19 cellular contexts compared by ENCODE assay signal in the genomic region with DNA sequence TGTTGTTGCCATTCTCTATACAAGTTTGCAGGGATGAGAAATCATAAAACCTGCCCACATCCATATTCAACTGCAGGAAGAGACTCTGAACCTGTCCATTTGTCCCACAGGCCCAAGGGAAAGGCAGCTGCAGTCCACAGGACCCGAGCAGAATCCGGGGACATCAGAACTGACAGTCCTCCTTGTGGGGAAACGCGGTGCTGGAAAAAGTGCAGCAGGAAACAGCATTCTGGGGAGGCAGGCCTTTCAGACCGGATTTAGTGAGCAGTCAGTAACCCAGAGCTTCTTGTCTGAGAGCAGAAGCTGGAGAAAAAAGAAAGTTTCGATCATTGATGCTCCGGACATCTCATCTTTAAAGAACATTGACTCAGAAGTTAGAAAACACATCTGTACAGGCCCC. TPM values are rescaled to one million over a fixed set of nuclear protein-coding genes. Genes with fewer than 3 reads are reported as not detected.
DNase-seq lines count a peak whose midpoint lies in the region; ATAC-seq and TF ChIP-seq lines count a peak whose summit lies in the region.
"Had no signal": no experiment of that assay in that cellular context is flagged by ENCODE, and none has a peak within 500 bp of the region (broad histone marks: within the 10 kb centered on the region; RNA-seq: fewer than 3 reads in every experiment).

No MANE protein-coding gene starts in this region.

- no peak overlapping the region for H3K4me2 ChIP-seq in MM.1S (ENCODE audit: low read depth, low read length)

- H3K9me3 ChIP-seq in MM.1S (replicated peaks; ENCODE audit: insufficient read depth, low read length): no peaks in the 10 kb centered on the region
- H3K9me3 ChIP-seq: BE2C had no signal

- no peak overlapping the region for H3K4me3 ChIP-seq in MM.1S (ENCODE audit: low read length)

- DNase-seq in T-helper 1 cell (no peak), MM.1S (peak; percentile 2), immature natural killer cell (no peak), NCI-H2171 treated with DMSO at 0.1 percent for 48 hours (lab: John Stamatoyannopoulos, UW) (no peak), NCI-H2029 (lab: John Stamatoyannopoulos, UW) (no peak)
- DNase-seq in activated naive CD8-positive, alpha-beta T cell treated with anti-CD3 and anti-CD28 coated beads, Interleukin-2, amount 50 U/mL, for 24 hours: no peak
- DNase-seq: BE2C, COR-L47, MV-4-11, NCI-H1417, NCI-H1930, NCI-H510A, NCI-H82, PC-3 had no signal

- no peak overlapping the region for H3K4me3 Mint-ChIP-seq in T-helper 1 cell treated with Interleukin-12 subunit alpha and Interleukin-12 subunit beta and Interleukin-4 antibody, amounts not matched to agents 30 μg/mL and 1 μg/mL, for 36 hours
- no peak overlapping the region for H3K4me3 Mint-ChIP-seq in activated naive CD8-positive, alpha-beta T cell
- no peak overlapping the region for H3K4me3 Mint-ChIP-seq in activated naive CD8-positive, alpha-beta T cell treated with anti-CD3 and anti-CD28 coated beads, Interleukin-2, amount 50 U/mL, for 24 hours
- H3K4me3 Mint-ChIP-seq in immature natural killer cell: no peak overlapping the region

- no peaks in the 10 kb centered on the region for H3F3A ChIP-seq in MM.1S (ENCODE audit: insufficient read depth, low read length)

- H3K27ac Mint-ChIP-seq in T-helper 1 cell treated with Interleukin-12 subunit alpha and Interleukin-12 subunit beta and Interleukin-4 antibody, amounts not matched to agents 30 μg/mL and 1 μg/mL, for 36 hours: peak overlapping the region; percentile 2
- H3K27ac Mint-ChIP-seq in activated naive CD8-positive, alpha-beta T cell: peak overlapping the region; percentile 86
- no peak overlapping the region for H3K27ac Mint-ChIP-seq in activated naive CD8-positive, alpha-beta T cell treated with anti-CD3 and anti-CD28 coated beads, Interleukin-2, amount 50 U/mL, for 24 hours
- H3K27ac Mint-ChIP-seq in immature natural killer cell: peak overlapping the region in 4 of 6 donors; percentile 4 to 78 (median 62)

- H3K27ac ChIP-seq in MM.1S (ENCODE audit: low read length): no peak overlapping the region
- H3K27ac ChIP-seq: 22Rv1, RWPE1 had no signal

- ATAC-seq in activated naive CD8-positive, alpha-beta T cell treated with anti-CD3 and anti-CD28 coated beads, Interleukin-2, amount 50 U/mL, for 24 hours: no peak
- ATAC-seq: PC-3 had no signal

- H3K27me3 ChIP-seq in MM.1S (replicated peaks; ENCODE audit: insufficient read depth, low read length): no peaks in the 10 kb centered on the region

- H3K36me3 ChIP-seq in MM.1S (replicated peaks; ENCODE audit: insufficient read depth, low read length): no peaks in the 10 kb centered on the region
- H3K36me3 ChIP-seq: BE2C had no signal

- no peak overlapping the region for H2AFZ ChIP-seq in MM.1S (ENCODE audit: low read length)

- H3K9me3 Mint-ChIP-seq in T-helper 1 cell treated with Interleukin-12 subunit alpha and Interleukin-12 subunit beta and Interleukin-4 antibody, amounts not matched to agents 30 μg/mL and 1 μg/mL, for 36 hours: peaks cover 3% of the 10 kb centered on the region
- no peaks in the 10 kb centered on the region for H3K9me3 Mint-ChIP-seq in activated naive CD8-positive, alpha-beta T cell (ENCODE audit: low read depth)
- peaks cover 6% of the 10 kb centered on the region for H3K9me3 Mint-ChIP-seq in activated naive CD8-positive, alpha-beta T cell treated with anti-CD3 and anti-CD28 coated beads, Interleukin-2, amount 50 U/mL, for 24 hours
- no peaks in the 10 kb centered on the region for H3K9me3 Mint-ChIP-seq in immature natural killer cell

- H3K79me2 ChIP-seq in MM.1S (ENCODE audit: low read length): no peaks in the 10 kb centered on the region

- no peak overlapping the region for H3K9ac ChIP-seq in MM.1S (ENCODE audit: low read length)

- H3K27me3 Mint-ChIP-seq in T-helper 1 cell treated with Interleukin-12 subunit alpha and Interleukin-12 subunit beta and Interleukin-4 antibody, amounts not matched to agents 30 μg/mL and 1 μg/mL, for 36 hours (ENCODE audit: low read depth): no peaks in the 10 kb centered on the region
- H3K27me3 Mint-ChIP-seq in activated naive CD8-positive, alpha-beta T cell: no peaks in the 10 kb centered on the region
- H3K27me3 Mint-ChIP-seq in activated naive CD8-positive, alpha-beta T cell treated with anti-CD3 and anti-CD28 coated beads, Interleukin-2, amount 50 U/mL, for 24 hours: no peaks in the 10 kb centered on the region
- peaks cover 0 to 2% (median 0%) of the 10 kb centered on the region in 3 donors for H3K27me3 Mint-ChIP-seq in immature natural killer cell (ENCODE audit: low read depth in 3 of 3)

- TF ChIP-seq CTCF in MM.1S (IDR thresholded peaks at IDR 0.05; ENCODE audit: low read length): no peak

- H3K9me2 ChIP-seq in MM.1S (replicated peaks; ENCODE audit: insufficient read depth, low read length): no peaks in the 10 kb centered on the region

- H3K4me1 Mint-ChIP-seq in T-helper 1 cell treated with Interleukin-12 subunit alpha and Interleukin-12 subunit beta and Interleukin-4 antibody, amounts not matched to agents 30 μg/mL and 1 μg/mL, for 36 hours (ENCODE audit: low read depth): peaks cover 62% of the 10 kb centered on the region
- H3K4me1 Mint-ChIP-seq in activated naive CD8-positive, alpha-beta T cell (ENCODE audit: low read depth): peaks cover 85% of the 10 kb centered on the region
- peaks cover 54% of the 10 kb centered on the region for H3K4me1 Mint-ChIP-seq in activated naive CD8-positive, alpha-beta T cell treated with anti-CD3 and anti-CD28 coated beads, Interleukin-2, amount 50 U/mL, for 24 hours
- peaks cover 56 to 81% of the 10 kb centered on the region in 2 donors for H3K4me1 Mint-ChIP-seq in immature natural killer cell

- H3K4me1 ChIP-seq in MM.1S (ENCODE audit: low read length): no peaks in the 10 kb centered on the region
- H3K4me1 ChIP-seq: BE2C had no signal

- H3K36me3 Mint-ChIP-seq in T-helper 1 cell treated with Interleukin-12 subunit alpha and Interleukin-12 subunit beta and Interleukin-4 antibody, amounts not matched to agents 30 μg/mL and 1 μg/mL, for 36 hours (ENCODE audit: low read depth): peaks cover 88% of the 10 kb centered on the region
- peaks cover 36% of the 10 kb centered on the region for H3K36me3 Mint-ChIP-seq in activated naive CD8-positive, alpha-beta T cell
- H3K36me3 Mint-ChIP-seq in activated naive CD8-positive, alpha-beta T cell treated with anti-CD3 and anti-CD28 coated beads, Interleukin-2, amount 50 U/mL, for 24 hours (ENCODE audit: low read depth): peaks cover 47% of the 10 kb centered on the region
- peaks cover 64 to 93% (median 86%) of the 10 kb centered on the region in 3 donors for H3K36me3 Mint-ChIP-seq in immature natural killer cell

- H4K20me1 ChIP-seq in MM.1S (ENCODE audit: insufficient read depth, low read length): no peaks in the 10 kb centered on the region

RNA-seq across cellular contexts. Expression of gene GIMAP8, which starts 23.5 kb away (rescaled TPM):
- polyA plus RNA-seq in immature natural killer cell: 10 to 100 TPM in 1 of 3 donors, 1 to 10 TPM in 2; 2.6 to 25.1 (median 5.0) TPM
- polyA plus RNA-seq: H1 had no signal

RNA-seq across cellular contexts. Expression of gene GIMAP7, which starts 40.8 kb away (rescaled TPM):
- polyA plus RNA-seq in immature natural killer cell: 100 to 1,000 TPM; 285 to 709 (median 555) TPM
- polyA plus RNA-seq: H1 had no signal
